18 cellular contexts compared by ENCODE assay signal in genomic region chr9:136292026-136292538, GRCh38. TPM values are rescaled to one million over a fixed set of nuclear protein-coding genes. Genes with fewer than 3 reads are reported as not detected.
"Had no signal": no experiment of that assay in that cellular context is flagged by ENCODE, and none has a peak within 500 bp of the region (broad histone marks: within the 10 kb centered on the region; RNA-seq: fewer than 3 reads in every experiment).

No MANE protein-coding gene starts in this region.

- DNase-seq: activated CD4-positive, alpha-beta T cell treated with anti-CD3 and anti-CD28 coated beads for 4 hours; activated CD8-positive, alpha-beta memory T cell treated with anti-CD3 and anti-CD28 coated beads, Interleukin-2, amount 50 U/mL, for 4 hours; activated CD8-positive, alpha-beta T cell treated with anti-CD3 and anti-CD28 coated beads for 36 hours; activated gamma-delta T cell treated with Interleukin-2 at 50 U/mL for 16 hours; activated T-cell treated with anti-CD3 and anti-CD28 coated beads, Interleukin-2, amount 50 U/mL, for 72 hours; aorta; MM.1S; NCI-H1105; NCI-H1436; NCI-H2081 treated with DMSO at 0.1 percent for 48 hours; NK-92 treated with Interleukin-12 subunit alpha and Interleukin-12 subunit beta, amount 100 ng/mL, for 24 hours; SHP77 treated with DMSO at 0.1 percent for 48 hours had no signal

- H3K36me3 ChIP-seq: breast epithelium had no signal

- H3K27ac ChIP-seq: breast epithelium had no signal

- H3K9me3 ChIP-seq: breast epithelium had no signal

- H3K4me1 ChIP-seq: breast epithelium had no signal

- FAIRE-seq: RCC 7860 had no signal

- H3K4me3 ChIP-seq: breast epithelium had no signal

- ATAC-seq: activated CD4-positive, CD25-positive, alpha-beta regulatory T cell treated with anti-CD3 and anti-CD28 coated beads, Interleukin-2, amount 50 U/mL, for 24 hours; activated CD8-positive, alpha-beta T cell treated with anti-CD3 and anti-CD28 coated beads for 36 hours; activated T-cell treated with anti-CD3 and anti-CD28 coated beads, Interleukin-2, amount 50 U/mL, for 72 hours had no signal

RNA-seq across cellular contexts. Expression of gene CCDC187, which starts 11.8 kb away (rescaled TPM):
- total RNA-seq: activated T-cell treated with anti-CD3 and anti-CD28 coated beads, Interleukin-2, amount 50 U/mL, for 72 hours; activated T-helper 2 cell treated with anti-CD3 and anti-CD28 coated beads, Interferon-gamma antibody, Interleukin-2, Interleukin-4, amounts not matched to agents 10 μg/mL and 5 μg/mL and 100 μg/mL, durations not matched to agents 14 hours and 24 hours and 36 hours; aorta; breast epithelium; chondrocyte; SK-MEL-5 had no signal
- polyA plus RNA-seq: aorta had no signal
